23 cellular contexts compared by ENCODE assay signal in the genomic region with DNA sequence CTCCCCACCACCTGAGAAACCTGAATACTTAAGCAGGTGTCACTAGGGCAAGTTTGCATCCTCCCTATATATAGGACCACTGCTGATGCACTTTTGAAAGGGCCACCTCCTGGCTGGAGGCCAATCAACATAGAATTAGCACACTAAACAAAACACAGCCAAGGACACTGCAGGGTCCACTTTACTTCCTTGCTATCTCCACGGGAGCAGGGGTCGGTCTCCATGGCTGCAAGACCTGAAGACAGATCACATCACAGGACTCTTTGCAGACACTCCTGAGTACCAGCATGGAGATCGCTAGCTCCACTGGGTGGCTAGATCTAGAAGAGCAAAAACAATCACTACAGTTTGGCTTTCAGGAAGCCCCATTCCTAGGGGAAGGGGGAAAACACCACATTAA.
DNase-seq lines count a peak whose midpoint lies in the region; ATAC-seq and TF ChIP-seq lines count a peak whose summit lies in the region.
"Had no signal": no experiment of that assay in that cellular context is flagged by ENCODE, and none has a peak within 500 bp of the region (broad histone marks: within the 10 kb centered on the region; RNA-seq: fewer than 3 reads in every experiment).

No MANE protein-coding gene starts in this region.

- CTCF ChIA-PET in WTC11 (lab: Charles Lee), result interaction anchor here (1.0 to 2.9 kb wide), 9 partner anchors 15 to 152 kb away, joined by 3 to 18 read pairs (median 4); no protein-coding TSS in a partner anchor

- ATAC-seq in WTC11, result peak; percentile 97
- peak; percentile 22 for ATAC-seq in mucosa of descending colon
- ATAC-seq: sciatic nerve had no signal

- H3K4me3 Mint-ChIP-seq in WTC11, result no peak overlapping the region
- H3K4me3 Mint-ChIP-seq: activated naive CD4-positive, alpha-beta T cell treated with anti-CD3 and anti-CD28 coated beads, Interleukin-2, amount 50 U/mL, for 24 hours; CD8-positive, alpha-beta memory T cell had no signal

- no peaks in the 10 kb centered on the region for H3K4me1 ChIP-seq in mucosa of descending colon (ENCODE audit: low read depth)
- H3K4me1 ChIP-seq: esophagus squamous epithelium, vagina had no signal

- peaks cover 26% of the 10 kb centered on the region for H3K4me1 Mint-ChIP-seq in WTC11
- H3K4me1 Mint-ChIP-seq: activated naive CD4-positive, alpha-beta T cell treated with anti-CD3 and anti-CD28 coated beads, Interleukin-2, amount 50 U/mL, for 24 hours; CD8-positive, alpha-beta memory T cell had no signal

- peaks cover 9% of the 10 kb centered on the region for H3K36me3 Mint-ChIP-seq in WTC11
- H3K36me3 Mint-ChIP-seq: activated naive CD4-positive, alpha-beta T cell treated with anti-CD3 and anti-CD28 coated beads, Interleukin-2, amount 50 U/mL, for 24 hours had no signal

- intact Hi-C loops in mucosa of descending colon (cut with DNase I, micrococcal nuclease), result no loop called here

- peak overlapping the region; percentile 33 for H3K27ac Mint-ChIP-seq in WTC11
- H3K27ac Mint-ChIP-seq: activated naive CD4-positive, alpha-beta T cell treated with anti-CD3 and anti-CD28 coated beads, Interleukin-2, amount 50 U/mL, for 24 hours; CD8-positive, alpha-beta memory T cell had no signal

- no peaks in the 10 kb centered on the region for H3K36me3 ChIP-seq in mucosa of descending colon (ENCODE audit: low read depth)
- H3K36me3 ChIP-seq: esophagus squamous epithelium, MG63, vagina had no signal

- H3K4me3 ChIP-seq in mucosa of descending colon, result no peak overlapping the region
- H3K4me3 ChIP-seq: esophagus squamous epithelium, GM23248, MG63, vagina had no signal

- in situ Hi-C loops in KBM-7 (cut with MboI; ENCODE audit: low pct_unique_long_range_greater_than_20kb, low sequenced_read_pairs), result no loop called here

- peaks cover 4% of the 10 kb centered on the region for H3K27me3 Mint-ChIP-seq in WTC11 (ENCODE audit: low read depth)
- H3K27me3 Mint-ChIP-seq: activated naive CD4-positive, alpha-beta T cell treated with anti-CD3 and anti-CD28 coated beads, Interleukin-2, amount 50 U/mL, for 24 hours had no signal

- TF ChIP-seq CTCF in WTC11 (IDR thresholded peaks at IDR 0.05), result no peak
- TF ChIP-seq CTCF in mucosa of descending colon (IDR thresholded peaks at IDR 0.05), result no peak

- peaks cover 43% of the 10 kb centered on the region for H3K9me3 Mint-ChIP-seq in WTC11

- POLR2A ChIA-PET in WTC11 (lab: Charles Lee), result no interaction called here

- DNase-seq in NCI-H2029 (lab: John Stamatoyannopoulos, UW) (peak; percentile 43), NCI-H2029 treated with DMSO at 0.1 percent for 48 hours (lab: John Stamatoyannopoulos, UW) (no peak), HuH-7 (ENCODE audit: low spot score) (peak; percentile 43), WTC11 (ENCODE audit: low spot score) (peak; percentile 55), mucosa of descending colon (peak in 1 of 3 donors; percentile 25), KBM-7 (no peak), epidermal melanocyte (ENCODE audit: insufficient read length, low spot score) (no peak), HuH-7.5 (ENCODE audit: low spot score) (no peak)
- DNase-seq: activated T-cell treated with anti-CD3 and anti-CD28 coated beads, Interleukin-2, amount 50 U/mL, for 1 hour; CD8-positive, alpha-beta memory T cell; dermis blood vessel endothelial cell; esophagus squamous epithelium; GDM1; GM23248; head of caudate nucleus; kidney glomerular epithelial cell; MG63; midbrain; NCI-H524; stimulated activated CD4-positive, alpha-beta T cell treated with anti-CD3 and anti-CD28 coated beads, Interleukin-1b, Interleukin-23, amount 100 ng/mL, for 48 hours had no signal

- H3K9me3 ChIP-seq in mucosa of descending colon, result no peaks in the 10 kb centered on the region
- H3K9me3 ChIP-seq: MG63, vagina had no signal

TF ChIP-seq in WTC11, 78 proteins besides CTCF, POLR2A, EP300 and RAD21 (continues in another document):
- TF ChIP-seq ZNF416 (CRISPR knock-in tag; IDR thresholded peaks at IDR 0.05) (no peak), RELA (CRISPR knock-in tag; IDR thresholded peaks at IDR 0.05; ENCODE audit: borderline replicate concordance) (no peak), ZNF423 (CRISPR knock-in tag; IDR thresholded peaks at IDR 0.05) (peak; percentile 67), FOXJ3 (CRISPR knock-in tag; IDR thresholded peaks at IDR 0.05; ENCODE audit: borderline replicate concordance) (no peak), JUN (CRISPR knock-in tag; IDR thresholded peaks at IDR 0.05) (no peak), TP53 (CRISPR knock-in tag; IDR thresholded peaks at IDR 0.05) (no peak), GRHL2 (CRISPR knock-in tag; IDR thresholded peaks at IDR 0.05; ENCODE audit: insufficient replicate concordance, severe bottlenecking) (no peak), ATF1 (CRISPR knock-in tag; IDR thresholded peaks at IDR 0.05) (no peak), MXD4 (CRISPR knock-in tag; IDR thresholded peaks at IDR 0.05; ENCODE audit: borderline replicate concordance) (no peak), EMX1 (CRISPR knock-in tag; IDR thresholded peaks at IDR 0.05) (no peak; the same call in 1 of the 2 replicates)
- TF ChIP-seq, protein P1, sequence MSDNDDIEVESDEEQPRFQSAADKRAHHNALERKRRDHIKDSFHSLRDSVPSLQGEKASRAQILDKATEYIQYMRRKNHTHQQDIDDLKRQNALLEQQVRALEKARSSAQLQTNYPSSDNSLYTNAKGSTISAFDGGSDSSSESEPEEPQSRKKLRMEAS (CRISPR knock-in tag; IDR thresholded peaks at IDR 0.05), result no peak
- TF ChIP-seq, protein P2, sequence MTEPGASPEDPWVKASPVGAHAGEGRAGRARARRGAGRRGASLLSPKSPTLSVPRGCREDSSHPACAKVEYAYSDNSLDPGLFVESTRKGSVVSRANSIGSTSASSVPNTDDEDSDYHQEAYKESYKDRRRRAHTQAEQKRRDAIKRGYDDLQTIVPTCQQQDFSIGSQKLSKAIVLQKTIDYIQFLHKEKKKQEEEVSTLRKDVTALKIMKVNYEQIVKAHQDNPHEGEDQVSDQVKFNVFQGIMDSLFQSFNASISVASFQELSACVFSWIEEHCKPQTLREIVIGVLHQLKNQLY (CRISPR knock-in tag; IDR thresholded peaks at IDR 0.05), result no peak
- TF ChIP-seq, protein P3, sequence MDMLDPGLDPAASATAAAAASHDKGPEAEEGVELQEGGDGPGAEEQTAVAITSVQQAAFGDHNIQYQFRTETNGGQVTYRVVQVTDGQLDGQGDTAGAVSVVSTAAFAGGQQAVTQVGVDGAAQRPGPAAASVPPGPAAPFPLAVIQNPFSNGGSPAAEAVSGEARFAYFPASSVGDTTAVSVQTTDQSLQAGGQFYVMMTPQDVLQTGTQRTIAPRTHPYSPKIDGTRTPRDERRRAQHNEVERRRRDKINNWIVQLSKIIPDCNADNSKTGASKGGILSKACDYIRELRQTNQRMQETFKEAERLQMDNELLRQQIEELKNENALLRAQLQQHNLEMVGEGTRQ (CRISPR knock-in tag; IDR thresholded peaks at IDR 0.05), result no peak
- TF ChIP-seq, protein P4, sequence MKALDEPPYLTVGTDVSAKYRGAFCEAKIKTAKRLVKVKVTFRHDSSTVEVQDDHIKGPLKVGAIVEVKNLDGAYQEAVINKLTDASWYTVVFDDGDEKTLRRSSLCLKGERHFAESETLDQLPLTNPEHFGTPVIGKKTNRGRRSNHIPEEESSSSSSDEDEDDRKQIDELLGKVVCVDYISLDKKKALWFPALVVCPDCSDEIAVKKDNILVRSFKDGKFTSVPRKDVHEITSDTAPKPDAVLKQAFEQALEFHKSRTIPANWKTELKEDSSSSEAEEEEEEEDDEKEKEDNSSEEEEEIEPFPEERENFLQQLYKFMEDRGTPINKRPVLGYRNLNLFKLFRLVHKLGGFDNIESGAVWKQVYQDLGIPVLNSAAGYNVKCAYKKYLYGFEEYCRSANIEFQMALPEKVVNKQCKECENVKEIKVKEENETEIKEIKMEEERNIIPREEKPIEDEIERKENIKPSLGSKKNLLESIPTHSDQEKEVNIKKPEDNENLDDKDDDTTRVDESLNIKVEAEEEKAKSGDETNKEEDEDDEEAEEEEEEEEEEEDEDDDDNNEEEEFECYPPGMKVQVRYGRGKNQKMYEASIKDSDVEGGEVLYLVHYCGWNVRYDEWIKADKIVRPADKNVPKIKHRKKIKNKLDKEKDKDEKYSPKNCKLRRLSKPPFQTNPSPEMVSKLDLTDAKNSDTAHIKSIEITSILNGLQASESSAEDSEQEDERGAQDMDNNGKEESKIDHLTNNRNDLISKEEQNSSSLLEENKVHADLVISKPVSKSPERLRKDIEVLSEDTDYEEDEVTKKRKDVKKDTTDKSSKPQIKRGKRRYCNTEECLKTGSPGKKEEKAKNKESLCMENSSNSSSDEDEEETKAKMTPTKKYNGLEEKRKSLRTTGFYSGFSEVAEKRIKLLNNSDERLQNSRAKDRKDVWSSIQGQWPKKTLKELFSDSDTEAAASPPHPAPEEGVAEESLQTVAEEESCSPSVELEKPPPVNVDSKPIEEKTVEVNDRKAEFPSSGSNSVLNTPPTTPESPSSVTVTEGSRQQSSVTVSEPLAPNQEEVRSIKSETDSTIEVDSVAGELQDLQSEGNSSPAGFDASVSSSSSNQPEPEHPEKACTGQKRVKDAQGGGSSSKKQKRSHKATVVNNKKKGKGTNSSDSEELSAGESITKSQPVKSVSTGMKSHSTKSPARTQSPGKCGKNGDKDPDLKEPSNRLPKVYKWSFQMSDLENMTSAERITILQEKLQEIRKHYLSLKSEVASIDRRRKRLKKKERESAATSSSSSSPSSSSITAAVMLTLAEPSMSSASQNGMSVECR (CRISPR knock-in tag; IDR thresholded peaks at IDR 0.05; ENCODE audit: borderline replicate concordance), result no peak
- TF ChIP-seq, protein P5, sequence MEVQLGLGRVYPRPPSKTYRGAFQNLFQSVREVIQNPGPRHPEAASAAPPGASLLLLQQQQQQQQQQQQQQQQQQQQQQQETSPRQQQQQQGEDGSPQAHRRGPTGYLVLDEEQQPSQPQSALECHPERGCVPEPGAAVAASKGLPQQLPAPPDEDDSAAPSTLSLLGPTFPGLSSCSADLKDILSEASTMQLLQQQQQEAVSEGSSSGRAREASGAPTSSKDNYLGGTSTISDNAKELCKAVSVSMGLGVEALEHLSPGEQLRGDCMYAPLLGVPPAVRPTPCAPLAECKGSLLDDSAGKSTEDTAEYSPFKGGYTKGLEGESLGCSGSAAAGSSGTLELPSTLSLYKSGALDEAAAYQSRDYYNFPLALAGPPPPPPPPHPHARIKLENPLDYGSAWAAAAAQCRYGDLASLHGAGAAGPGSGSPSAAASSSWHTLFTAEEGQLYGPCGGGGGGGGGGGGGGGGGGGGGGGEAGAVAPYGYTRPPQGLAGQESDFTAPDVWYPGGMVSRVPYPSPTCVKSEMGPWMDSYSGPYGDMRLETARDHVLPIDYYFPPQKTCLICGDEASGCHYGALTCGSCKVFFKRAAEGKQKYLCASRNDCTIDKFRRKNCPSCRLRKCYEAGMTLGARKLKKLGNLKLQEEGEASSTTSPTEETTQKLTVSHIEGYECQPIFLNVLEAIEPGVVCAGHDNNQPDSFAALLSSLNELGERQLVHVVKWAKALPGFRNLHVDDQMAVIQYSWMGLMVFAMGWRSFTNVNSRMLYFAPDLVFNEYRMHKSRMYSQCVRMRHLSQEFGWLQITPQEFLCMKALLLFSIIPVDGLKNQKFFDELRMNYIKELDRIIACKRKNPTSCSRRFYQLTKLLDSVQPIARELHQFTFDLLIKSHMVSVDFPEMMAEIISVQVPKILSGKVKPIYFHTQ (CRISPR knock-in tag; IDR thresholded peaks at IDR 0.05), result no peak

Comparison
In these comparisons a context has a peak if more than half of its experiments do, and no peak if none do; other contexts are left out.
1. DNase-seq: peak in NCI-H2029 (single experiment), HuH-7 (single experiment) and WTC11 (single experiment); none in NCI-H2029 treated with DMSO at 0.1 percent for 48 hours (single experiment), KBM-7 (single experiment), epidermal melanocyte (single experiment) and HuH-7.5 (single experiment).